ENCODE assay signal across 21 cellular contexts in genomic region chr14:98916036-98916435, GRCh38.
"Had no signal": no experiment of that assay in that cellular context is flagged by ENCODE, and none has a peak within 500 bp of the region (broad histone marks: within the 10 kb centered on the region; RNA-seq: fewer than 3 reads in every experiment).

No MANE protein-coding gene starts in this region.

- H3K4me1 Mint-ChIP-seq: memory B cell had no signal

- DNase-seq: hippocampal formation; kidney glomerular epithelial cell; left cardiac atrium; left ventricle myocardium superior; midbrain; mucosa of descending colon; naive thymus-derived CD4-positive, alpha-beta T cell; ovary; retina; right cardiac atrium; stimulated activated CD4-positive, alpha-beta T cell treated with anti-CD3 and anti-CD28 coated beads, Interleukin-12 subunit alpha, Interleukin-12 subunit beta, amount 100 ng/mL, for 4 hours; stimulated activated CD4-positive, alpha-beta T cell treated with anti-CD3 and anti-CD28 coated beads, Interleukin-15, amount 100 ng/mL, for 24 hours; stimulated activated CD4-positive, alpha-beta T cell treated with anti-CD3 and anti-CD28 coated beads, Interleukin-2, amount 100 ng/mL, for 24 hours; stimulated activated CD4-positive, alpha-beta T cell treated with anti-CD3 and anti-CD28 coated beads, Interleukin-4, amount 100 ng/mL, for 1 hour; stimulated activated naive CD4-positive, alpha-beta T cell; trophoblast cell; upper lobe of right lung had no signal

- H3K9me3 Mint-ChIP-seq: natural killer cell treated with Interleukin-12 subunit alpha and Interleukin-12 subunit beta and Interleukin-15 and Interleukin-18, amount 100 ng/mL, for 72 hours had no signal

- H3K27me3 Mint-ChIP-seq: memory B cell; stimulated activated naive CD8-positive, alpha-beta T cell treated with anti-CD3 and anti-CD28 coated beads, Interleukin-15, Interleukin-2, amounts not matched to agents 100 ng/mL and 50 ng/mL, for 24 hours had no signal

- H3K36me3 Mint-ChIP-seq: memory B cell; natural killer cell treated with Interleukin-12 subunit alpha and Interleukin-12 subunit beta and Interleukin-15 and Interleukin-18, amount 100 ng/mL, for 72 hours had no signal

- H3K27ac Mint-ChIP-seq: memory B cell; natural killer cell treated with Interleukin-12 subunit alpha and Interleukin-12 subunit beta and Interleukin-15 and Interleukin-18, amount 100 ng/mL, for 72 hours; stimulated activated naive CD8-positive, alpha-beta T cell treated with anti-CD3 and anti-CD28 coated beads, Interleukin-15, Interleukin-2, amounts not matched to agents 100 ng/mL and 50 ng/mL, for 24 hours had no signal

- ATAC-seq: left cardiac atrium, left lobe of liver, left ventricle myocardium superior, right cardiac atrium had no signal

- H3K4me3 Mint-ChIP-seq: memory B cell; naive thymus-derived CD4-positive, alpha-beta T cell; natural killer cell treated with Interleukin-12 subunit alpha and Interleukin-12 subunit beta and Interleukin-15 and Interleukin-18, amount 100 ng/mL, for 72 hours; stimulated activated naive CD8-positive, alpha-beta T cell treated with anti-CD3 and anti-CD28 coated beads, Interleukin-15, Interleukin-2, amounts not matched to agents 100 ng/mL and 50 ng/mL, for 24 hours had no signal
